In genomic region chr5:57007349-57007748, GRCh38 we compare ENCODE assay signal across 15 cellular contexts. TPM values are rescaled to one million over a fixed set of nuclear protein-coding genes. Genes with fewer than 3 reads are reported as not detected.
DNase-seq lines count a peak whose midpoint lies in the region; ATAC-seq, FAIRE-seq and TF ChIP-seq lines count a peak whose summit lies in the region.
"Had no signal": no experiment of that assay in that cellular context is flagged by ENCODE, and none has a peak within 500 bp of the region (broad histone marks: within the 10 kb centered on the region; RNA-seq: fewer than 3 reads in every experiment).

No MANE protein-coding gene starts in this region.

- no TSS peak for BruUV-seq in GM12878 (replicated peaks; lab: Mats Ljungman, UMichigan)

- POLR2A ChIA-PET in GM12878 (lab: Charles Lee) = no interaction called here

- TF ChIP-seq POLR2A in GM12878 (IDR thresholded peaks at IDR 0.05; ENCODE audit: low read depth, low read length) = no peak
- TF ChIP-seq POLR2A in gastroesophageal sphincter (IDR thresholded peaks at IDR 0.05) = no peak

- no peak overlapping the region for H3K4me2 ChIP-seq in GM12878 (ENCODE audit: control insufficient read depth, insufficient read depth)

- no peak overlapping the region for H3K9ac ChIP-seq in GM12878 (ENCODE audit: control insufficient read depth, insufficient read depth, low read length)

- SMC1A ChIA-PET in GM12878 (lab: Charles Lee; ENCODE audit: uncharacterized antibody, unreplicated experiment) = interaction anchor here (0.6 kb wide), 2 partner anchors 19 to 225 kb away, joined by 3 read pairs; no protein-coding TSS in a partner anchor

- no peak overlapping the region; the same call in 1 of the 2 replicates for H2AFZ ChIP-seq in GM12878 (ENCODE audit: control insufficient read depth, low read depth, low read length)

- TF ChIP-seq CTCF in GM12878 (IDR thresholded peaks at IDR 0.05 in 2 of 3, conservative IDR thresholded peaks at IDR 0.05 in 1 of 3; ENCODE audit: control insufficient read depth in 2 of 3, extremely low read depth in 1 of 3, insufficient read depth in 1 of 3, low read depth in 3 of 3, low read length in 3 of 3) (no peak), gastroesophageal sphincter (IDR thresholded peaks at IDR 0.05) (no peak)

- H4K20me1 ChIP-seq in GM12878 (ENCODE audit: control insufficient read depth, insufficient read depth) = no peaks in the 10 kb centered on the region

- no peaks in the 10 kb centered on the region for H3K9me3 ChIP-seq in GM12878 (replicated peaks; ENCODE audit: control insufficient read depth, insufficient read depth, low read length)
- H3K9me3 ChIP-seq in gastroesophageal sphincter = no peaks in the 10 kb centered on the region

- H3K27me3 ChIP-seq in GM12878 (replicated peaks in 1 of 2; ENCODE audit: control insufficient read depth in 2 of 2, insufficient read depth in 2 of 2, low read length in 1 of 2) = no peaks in the 10 kb centered on the region
- H3K27me3 ChIP-seq in gastroesophageal sphincter = no peaks in the 10 kb centered on the region

- intact Hi-C loops in GM12878 (cut with micrococcal nuclease; ENCODE audit: unreplicated experiment) = no loop called here

- H3K4me1 ChIP-seq in GM12878 (ENCODE audit: control insufficient read depth, insufficient read depth, low read length) (no peaks in the 10 kb centered on the region), gastroesophageal sphincter (no peaks in the 10 kb centered on the region)

- no peaks in the 10 kb centered on the region for H3K79me2 ChIP-seq in GM12878 (ENCODE audit: control insufficient read depth, insufficient read depth, low read length)

- in situ Hi-C loops in GM12878 (cut with MboI) = no loop called here

- TF ChIP-seq EP300 in GM12878 (IDR thresholded peaks at IDR 0.05; ENCODE audit: borderline replicate concordance in 1 of 2, control insufficient read depth in 1 of 2, low read depth in 2 of 2, low read length in 2 of 2) (no peak), gastroesophageal sphincter (IDR thresholded peaks at IDR 0.05) (no peak)

- no peak for FAIRE-seq in GM12878 (lab: Jason Lieb, UNC)
- FAIRE-seq: HepG2 had no signal

- ATAC-seq in GM18520 (IDR thresholded peaks at IDR 0.05; ENCODE audit: unreplicated experiment) = peak; percentile 93
- peak; percentile 58 for ATAC-seq in GM21447 (IDR thresholded peaks at IDR 0.05; ENCODE audit: unreplicated experiment)
- ATAC-seq in HG03565 (IDR thresholded peaks at IDR 0.05; ENCODE audit: unreplicated experiment) = peak; percentile 61
- ATAC-seq in GM12878 = peak; percentile 93
- ATAC-seq in gastroesophageal sphincter = no peak
- ATAC-seq: HepG2 had no signal

- RAD21 ChIA-PET in GM12878 (lab: Charles Lee; ENCODE audit: unreplicated experiment) = no interaction called here

- WGBS in GM12878 (ENCODE audit: insufficient coverage, insufficient replicate concordance, low lambda C conversion rate, missing lambda C conversion rate) = 0% methylated on average over 2 of the region's 2 CpGs
- 92% methylated on average over 2 of the region's 2 CpGs; no CpG with 5 or more reads in 1 of the 2 donors for WGBS in gastroesophageal sphincter (ENCODE audit: low coverage in 1 of 2), 2 donors

- no peak overlapping the region for H3K27ac ChIP-seq in GM12878 (ENCODE audit: control insufficient read depth, insufficient read depth)
- no peak overlapping the region for H3K27ac ChIP-seq in gastroesophageal sphincter
- H3K27ac ChIP-seq: SK-N-MC had no signal

- DNase-seq in GM12878 (ENCODE audit: low read depth, low spot score) (no peak), NCI-H1105 (lab: John Stamatoyannopoulos, UW) (no peak), NAMALWA (ENCODE audit: low spot score) (no peak)
- no peak for DNase-seq in stimulated activated CD4-positive, alpha-beta T cell treated with anti-CD3 and anti-CD28 coated beads, Interleukin-2, amount 100 ng/mL, for 24 hours
- DNase-seq: activated T-cell treated with anti-CD3 and anti-CD28 coated beads for 4 hours, AML-193, DMS153, erythroblast, NCI-H82 had no signal

- TF ChIP-seq RAD21 in GM12878 (IDR thresholded peaks at IDR 0.05; ENCODE audit: insufficient read depth, low read depth, low read length) = no peak

- no peak overlapping the region for H3K4me3 ChIP-seq in GM12878
- H3K4me3 ChIP-seq in gastroesophageal sphincter = no peak overlapping the region
- H3K4me3 ChIP-seq: SK-N-MC had no signal

- CTCF ChIA-PET in GM12878 (lab: Yijun Ruan, JAX) = no interaction called here

- no peaks in the 10 kb centered on the region for H3K36me3 ChIP-seq in GM12878 (ENCODE audit: control insufficient read depth in 2 of 2, insufficient read depth in 2 of 2, low read length in 1 of 2)
- no peaks in the 10 kb centered on the region for H3K36me3 ChIP-seq in gastroesophageal sphincter

TF ChIP-seq in GM12878, 131 proteins besides CTCF, POLR2A, EP300 and RAD21:
- TF ChIP-seq, protein P1, sequence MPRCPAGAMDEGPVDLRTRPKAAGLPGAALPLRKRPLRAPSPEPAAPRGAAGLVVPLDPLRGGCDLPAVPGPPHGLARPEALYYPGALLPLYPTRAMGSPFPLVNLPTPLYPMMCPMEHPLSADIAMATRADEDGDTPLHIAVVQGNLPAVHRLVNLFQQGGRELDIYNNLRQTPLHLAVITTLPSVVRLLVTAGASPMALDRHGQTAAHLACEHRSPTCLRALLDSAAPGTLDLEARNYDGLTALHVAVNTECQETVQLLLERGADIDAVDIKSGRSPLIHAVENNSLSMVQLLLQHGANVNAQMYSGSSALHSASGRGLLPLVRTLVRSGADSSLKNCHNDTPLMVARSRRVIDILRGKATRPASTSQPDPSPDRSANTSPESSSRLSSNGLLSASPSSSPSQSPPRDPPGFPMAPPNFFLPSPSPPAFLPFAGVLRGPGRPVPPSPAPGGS (IDR thresholded peaks at IDR 0.05; ENCODE audit: borderline replicate concordance, insufficient read depth, low read depth, low read length, poor library complexity, severe bottlenecking) = no peak
- TF ChIP-seq SPI1 (IDR thresholded peaks at IDR 0.05; ENCODE audit: borderline replicate concordance, insufficient read depth, low read depth, low read length) (peak; percentile 64; the same call in 1 of the 2 replicates), ZBTB11 (CRISPR knock-in tag; IDR thresholded peaks at IDR 0.05) (no peak)

RNA-seq across cellular contexts. Expression of gene MIER3, which starts 55.4 kb away (rescaled TPM):
- total RNA-seq in GM12878 (2013; cell fraction: nucleolus; rRNA removed) = 21.6 and 25.9 TPM in 2 replicates
- total RNA-seq in GM12878 (2014; rRNA removed) (7.9 and 11.1 TPM in 2 replicates), GM12878 (2014; rRNA removed; fragmentation: Illumina TruSeq; extraction: Trizol) (13.0 and 14.6 TPM in 2 replicates), GM12878 (2021) (10.3 and 13.2 TPM in 2 replicates), gastroesophageal sphincter (10 to 100 TPM; 14.4 to 44.5 (median 23.6) TPM)
- 3.1 TPM for polyA plus RNA-seq in GM12878 (2011; ENCODE audit: low read depth)
- polyA plus RNA-seq in GM12878 (2011; rRNA removed) (13.8 and 17.9 TPM in 2 replicates), GM12878 (2014; fragmentation: Illumina TruSeq; extraction: Trizol) (8.7 and 11.0 TPM in 2 replicates), GM12878 (2014; fragmentation: Nextera tagmentation; extraction: Ambion mirVana) (1 to 10 TPM; 2.9 to 3.5 TPM), GM12878 (2014; rRNA removed) (4.7 and 8.5 TPM in 2 replicates), GM12878 (2016; fragmentation: Nextera tagmentation; extraction: Ambion mirVana) (1 to 10 TPM; 6.3 to 6.5 TPM)
- 6.6 and 6.9 TPM in 2 replicates for polyA plus RNA-seq in GM12878 (2011; cell fraction: cytosol; rRNA removed)
- polyA plus RNA-seq in GM12878 (2011; cell fraction: nucleus; rRNA removed) = 12.9 and 14.5 TPM in 2 replicates
- polyA plus RNA-seq in GM12878 (2012) = 5.2 and 5.4 TPM in 2 replicates
- 16.0 and 24.5 TPM in 2 replicates for polyA minus RNA-seq in GM12878 (2011; rRNA and poly(A)+ RNA removed)
- 6.7 and 7.6 TPM in 2 replicates for polyA minus RNA-seq in GM12878 (2011; cell fraction: cytosol; rRNA and poly(A)+ RNA removed)
- 6.4 and 7.7 TPM in 2 replicates for polyA minus RNA-seq in GM12878 (2011; cell fraction: nucleus; rRNA and poly(A)+ RNA removed)
